8 cellular contexts compared by ENCODE assay signal in genomic region chr1:28914228-28915035, GRCh38. TPM values are rescaled to one million over a fixed set of nuclear protein-coding genes. Genes with fewer than 3 reads are reported as not detected.
DNase-seq lines count a peak whose midpoint lies in the region; ATAC-seq and TF ChIP-seq lines count a peak whose summit lies in the region.

TSS of gene EPB41 (plus strand) at chr1:28914569. CDS start at chr1:28987438, 72,869 bp downstream.

- no peaks in the 10 kb centered on the region for H3K9me3 ChIP-seq in colonic mucosa

- no peaks in the 10 kb centered on the region for H3K36me3 ChIP-seq in colonic mucosa

- no peak for TF ChIP-seq CTCF in colonic mucosa (IDR thresholded peaks at IDR 0.05)

- peak within 1 kb of the TSS; percentile 60 for H3K27ac ChIP-seq in colonic mucosa

- H3K9ac ChIP-seq in colonic mucosa (ENCODE audit: low read depth in 2 of 2, low read length in 2 of 2): peak within 1 kb of the TSS; percentile 67 to 86

- peak within 1 kb of the TSS; percentile 87 for H3K4me3 ChIP-seq in colonic mucosa

- no peaks in the 10 kb centered on the region for H3K27me3 ChIP-seq in colonic mucosa

- ATAC-seq in HG03460 (IDR thresholded peaks at IDR 0.05; ENCODE audit: unreplicated experiment): peak; percentile 74

- no peaks in the 10 kb centered on the region for H3K4me1 ChIP-seq in colonic mucosa

- intact Hi-C loops in colonic mucosa (cut with DNase I): no loop called here

- DNase-seq in AG20443 (ENCODE audit: low spot score) (peak; percentile 97), GM19240 (ENCODE audit: insufficient read length, low spot score) (peak; percentile 90), NCI-H524 treated with DMSO at 0.1 percent for 48 hours (lab: John Stamatoyannopoulos, UW) (peak; percentile 92), colonic mucosa (peak; percentile 93), left kidney (ENCODE audit: low read depth, low spot score) (peak; percentile 99)
- DNase-seq in activated CD4-positive, alpha-beta T cell treated with anti-CD3 and anti-CD28 coated beads for 48 hours: peak; percentile 93
- peak; percentile 82 to 91 for DNase-seq in stimulated activated CD4-positive, alpha-beta T cell treated with anti-CD3 and anti-CD28 coated beads, Interleukin-1b, Interleukin-23, amount 100 ng/mL, for 4 hours (ENCODE audit: low read depth in 2 of 2)

RNA-seq across cellular contexts. Expression of gene EPB41, which starts in this region (rescaled TPM):
- total RNA-seq in colonic mucosa: 10 to 100 TPM; 65.4 to 74.0 TPM

Comparison
In these comparisons a context has a peak if more than half of its experiments do, and no peak if none do; other contexts are left out.
1. Peak in every context shown above with its lines: DNase-seq, ATAC-seq, H3K4me3 ChIP-seq and H3K27ac ChIP-seq.